ENCODE assay signal across 9 cellular contexts in genomic region chr13:89925107-89925506, GRCh38.
DNase-seq lines count a peak whose midpoint lies in the region; ATAC-seq lines count a peak whose summit lies in the region.
"Had no signal": no experiment of that assay in that cellular context is flagged by ENCODE, and none has a peak within 500 bp of the region (broad histone marks: within the 10 kb centered on the region; RNA-seq: fewer than 3 reads in every experiment).

No MANE protein-coding gene starts in this region.

- DNase-seq in Ammon's horn (ENCODE audit: low spot score) (peak; percentile 27), HK-2 (ENCODE audit: unreplicated experiment) (peak; percentile 13), SHP77 treated with DMSO at 0.1 percent for 48 hours (lab: John Stamatoyannopoulos, UW) (peak; percentile 42), iPS DF 19.7 (ENCODE audit: low read depth, low spot score) (peak; percentile 7), 8988T (no peak), left lobe of liver (ENCODE audit: low spot score) (no peak)
- DNase-seq: stimulated activated CD4-positive, alpha-beta T cell treated with anti-CD3 and anti-CD28 coated beads, Interleukin-1b, Interleukin-23, amount 100 ng/mL, for 48 hours had no signal

- no peak for ATAC-seq in left lobe of liver
- no peak for ATAC-seq in GM21737 (IDR thresholded peaks at IDR 0.05; ENCODE audit: unreplicated experiment)
- no peak for ATAC-seq in GM21360 (IDR thresholded peaks at IDR 0.05; ENCODE audit: unreplicated experiment)

Comparison
In these comparisons a context has a peak if more than half of its experiments do, and no peak if none do; other contexts are left out.
1. DNase-seq: peak in Ammon's horn (single experiment), HK-2 (single experiment), SHP77 treated with DMSO at 0.1 percent for 48 hours (single experiment) and iPS DF 19.7 (single experiment); none in 8988T (single experiment) and left lobe of liver (single experiment).